9 cellular contexts compared by ENCODE assay signal in genomic region chr12:115305275-115305674, GRCh38.
"Had no signal": no experiment of that assay in that cellular context is flagged by ENCODE, and none has a peak within 500 bp of the region (broad histone marks: within the 10 kb centered on the region; RNA-seq: fewer than 3 reads in every experiment).

No MANE protein-coding gene starts in this region.

- H2AFZ ChIP-seq: GM23338 had no signal

- DNase-seq: H7, HFFc6, IMR-90, Kasumi-1, KBM-7 had no signal

- H3K36me3 ChIP-seq: HAP-1 had no signal

- H3K27ac ChIP-seq: HL-60, KMS-11 had no signal

- H3K4me3 ChIP-seq: GM23338, HAP-1 had no signal

- H3K4me2 ChIP-seq: GM23338, KMS-11 had no signal

- H3K9me3 ChIP-seq: HAP-1 had no signal

- H3K4me1 ChIP-seq: HAP-1 had no signal

- H3K9ac ChIP-seq: KMS-11 had no signal
